ENCODE assay signal across 11 cellular contexts in the genomic region with DNA sequence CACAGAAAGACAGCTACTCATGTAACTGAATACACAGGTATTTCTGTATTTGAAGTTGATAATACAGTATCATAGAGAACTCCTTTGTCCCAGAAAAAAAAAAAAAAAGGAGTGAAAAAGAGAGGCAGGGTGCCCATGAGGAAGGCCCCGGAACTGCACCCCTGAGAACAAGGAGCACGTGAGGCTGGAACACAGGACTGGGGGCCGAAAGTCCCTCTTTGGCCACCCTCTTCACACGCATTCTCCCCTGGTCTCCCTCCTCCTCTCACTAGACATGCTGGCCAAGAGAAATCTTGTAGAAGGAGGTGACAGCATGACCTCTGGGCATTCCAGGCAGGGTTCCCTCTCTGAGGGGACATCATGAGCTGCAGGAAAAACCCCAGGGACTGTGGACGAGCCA.
DNase-seq lines count a peak whose midpoint lies in the region; ATAC-seq, FAIRE-seq and TF ChIP-seq lines count a peak whose summit lies in the region.
"Had no signal": no experiment of that assay in that cellular context is flagged by ENCODE, and none has a peak within 500 bp of the region (broad histone marks: within the 10 kb centered on the region; RNA-seq: fewer than 3 reads in every experiment).

No MANE protein-coding gene starts in this region.

- H3K27me3 Mint-ChIP-seq in CD8-positive, alpha-beta memory T cell: peaks cover 0 to 1% of the 10 kb centered on the region in 2 donors

- no peaks in the 10 kb centered on the region for H3K4me1 ChIP-seq in CD8-positive, alpha-beta memory T cell (ENCODE audit: insufficient read depth, low read length)
- H3K4me1 ChIP-seq: pancreas had no signal

- peaks cover 0 to 2% (median 0%) of the 10 kb centered on the region in 5 donors for H3K9me3 Mint-ChIP-seq in CD8-positive, alpha-beta memory T cell

- H3K36me3 ChIP-seq in CD8-positive, alpha-beta memory T cell (ENCODE audit: insufficient read depth, low read length): peaks cover 67% of the 10 kb centered on the region
- H3K36me3 ChIP-seq in neural cell (ENCODE audit: insufficient read depth, low read length): no peaks in the 10 kb centered on the region
- H3K36me3 ChIP-seq: pancreas had no signal

- no peaks in the 10 kb centered on the region for H4K20me1 ChIP-seq in neural cell (ENCODE audit: insufficient read depth)

- H3K4me1 Mint-ChIP-seq in CD8-positive, alpha-beta memory T cell: peaks cover 23 to 45% (median 25%) of the 10 kb centered on the region in 3 donors

- H3K27me3 ChIP-seq in CD8-positive, alpha-beta memory T cell (ENCODE audit: insufficient read depth, low read length, poor library complexity, severe bottlenecking): no peaks in the 10 kb centered on the region
- no peaks in the 10 kb centered on the region for H3K27me3 ChIP-seq in neural cell (ENCODE audit: insufficient read depth, low read depth, low read length)
- H3K27me3 ChIP-seq: pancreas had no signal

- no peak for FAIRE-seq in GM12891 (lab: Jason Lieb, UNC)
- FAIRE-seq: pancreas had no signal

- DNase-seq in CD8-positive, alpha-beta memory T cell: no peak
- DNase-seq in RWPE1 (ENCODE audit: low spot score): no peak
- no peak for DNase-seq in fibroblast of mammary gland (ENCODE audit: low read depth)
- DNase-seq in NCI-H748 (lab: John Stamatoyannopoulos, UW; ENCODE audit: unreplicated experiment): no peak
- no peak for DNase-seq in GM12891 (ENCODE audit: insufficient read length, low spot score)
- DNase-seq in 8988T: no peak
- DNase-seq: activated gamma-delta T cell, NCI-H2081 treated with DMSO at 0.1 percent for 48 hours, pancreas had no signal

- H3K27ac ChIP-seq in CD8-positive, alpha-beta memory T cell (ENCODE audit: low read depth, low read length): no peak overlapping the region
- no peak overlapping the region for H3K27ac ChIP-seq in RWPE1
- peak overlapping the region; percentile 83 for H3K27ac ChIP-seq in neural cell (ENCODE audit: low read length)
- H3K27ac ChIP-seq: pancreas had no signal

- no peak for ATAC-seq in GM19463 (IDR thresholded peaks at IDR 0.05; ENCODE audit: unreplicated experiment)

- peak overlapping the region in 7 of 8 donors; percentile 21 to 95 (median 70) for H3K27ac Mint-ChIP-seq in CD8-positive, alpha-beta memory T cell

- TF ChIP-seq POLR2A in GM12891 (IDR thresholded peaks at IDR 0.05; ENCODE audit: low read depth, low read length): no peak

- no peak for TF ChIP-seq EP300 in neural cell (conservative IDR thresholded peaks at IDR 0.05; ENCODE audit: poor library complexity, severe bottlenecking)

- CTCF ChIA-PET in CD8-positive, alpha-beta memory T cell (lab: Charles Lee): interaction anchor here (1.0 kb wide), 1 partner anchor 10 kb away, joined by 3 read pairs; no protein-coding TSS in a partner anchor
- CTCF ChIA-PET in RWPE1 (lab: Yijun Ruan, JAX): interaction anchor here (0.6 to 1.0 kb wide), 2 partner anchors 42 to 1126 kb away, joined by 3 read pairs; no protein-coding TSS in a partner anchor

- no peak for TF ChIP-seq RAD21 in neural cell (conservative IDR thresholded peaks at IDR 0.05)

- POLR2A ChIA-PET in CD8-positive, alpha-beta memory T cell (lab: Charles Lee): interaction anchor here (0.6 kb wide), 1 partner anchor 76 kb away, joined by 5 read pairs; no protein-coding TSS in a partner anchor
- POLR2A ChIA-PET in RWPE1 (lab: Yijun Ruan, JAX; ENCODE audit: low non-redundant PET): no interaction called here

- no peaks in the 10 kb centered on the region for H3K79me2 ChIP-seq in neural cell (replicated peaks; ENCODE audit: insufficient read depth, low read length)

- H3K4me3 Mint-ChIP-seq in CD8-positive, alpha-beta memory T cell: no peak overlapping the region

- peaks cover 3 to 93% (median 46%) of the 10 kb centered on the region in 3 donors for H3K36me3 Mint-ChIP-seq in CD8-positive, alpha-beta memory T cell

- peak overlapping the region; percentile 50 for H3K9ac ChIP-seq in neural cell (ENCODE audit: low read length)

- peaks cover 8% of the 10 kb centered on the region for H3F3A ChIP-seq in neural cell (ENCODE audit: insufficient read depth, low read length, poor library complexity, severe bottlenecking)

- no peaks in the 10 kb centered on the region for H3K9me3 ChIP-seq in CD8-positive, alpha-beta memory T cell (ENCODE audit: low read length)
- H3K9me3 ChIP-seq in neural cell (ENCODE audit: low read length): no peaks in the 10 kb centered on the region
- H3K9me3 ChIP-seq: pancreas had no signal

- no peak overlapping the region for H2AFZ ChIP-seq in neural cell (ENCODE audit: low read depth, low read length)

- TF ChIP-seq CTCF in RWPE1 (conservative IDR thresholded peaks at IDR 0.05; ENCODE audit: low read depth) (0 out of 2 replicates have a peak, but pooled peaks have one; percentile 13), fibroblast of mammary gland (conservative IDR thresholded peaks at IDR 0.05; ENCODE audit: control insufficient read depth, insufficient read depth, low read depth, low read length) (peak; percentile 20), neural cell (IDR thresholded peaks at IDR 0.05; ENCODE audit: poor library complexity, severe bottlenecking) (peak; percentile 66)

- peak overlapping the region; percentile 0 for H3K4me2 ChIP-seq in neural cell (ENCODE audit: low read length)

- no peaks in the 10 kb centered on the region for H3K9me2 ChIP-seq in neural cell (ENCODE audit: insufficient read depth, low read length)

- no peak overlapping the region for H3K4me3 ChIP-seq in CD8-positive, alpha-beta memory T cell (ENCODE audit: low read length)
- H3K4me3 ChIP-seq in fibroblast of mammary gland (ENCODE audit: control insufficient read depth, low read depth, low read length) (no peak overlapping the region), neural cell (ENCODE audit: low read length) (peak overlapping the region; percentile 16)
- H3K4me3 ChIP-seq: pancreas had no signal

TF ChIP-seq in neural cell, 6 proteins besides CTCF, POLR2A, EP300 and RAD21 (continues in another document):
- TF ChIP-seq SMC3 (conservative IDR thresholded peaks at IDR 0.05; ENCODE audit: poor library complexity): no peak
- TF ChIP-seq MXI1 (conservative IDR thresholded peaks at IDR 0.05; ENCODE audit: poor library complexity, severe bottlenecking): no peak
- no peak for TF ChIP-seq EZH2 (IDR thresholded peaks at IDR 0.05; ENCODE audit: borderline replicate concordance, insufficient read depth, low read length, poor library complexity, severe bottlenecking)
- TF ChIP-seq, protein P1, sequence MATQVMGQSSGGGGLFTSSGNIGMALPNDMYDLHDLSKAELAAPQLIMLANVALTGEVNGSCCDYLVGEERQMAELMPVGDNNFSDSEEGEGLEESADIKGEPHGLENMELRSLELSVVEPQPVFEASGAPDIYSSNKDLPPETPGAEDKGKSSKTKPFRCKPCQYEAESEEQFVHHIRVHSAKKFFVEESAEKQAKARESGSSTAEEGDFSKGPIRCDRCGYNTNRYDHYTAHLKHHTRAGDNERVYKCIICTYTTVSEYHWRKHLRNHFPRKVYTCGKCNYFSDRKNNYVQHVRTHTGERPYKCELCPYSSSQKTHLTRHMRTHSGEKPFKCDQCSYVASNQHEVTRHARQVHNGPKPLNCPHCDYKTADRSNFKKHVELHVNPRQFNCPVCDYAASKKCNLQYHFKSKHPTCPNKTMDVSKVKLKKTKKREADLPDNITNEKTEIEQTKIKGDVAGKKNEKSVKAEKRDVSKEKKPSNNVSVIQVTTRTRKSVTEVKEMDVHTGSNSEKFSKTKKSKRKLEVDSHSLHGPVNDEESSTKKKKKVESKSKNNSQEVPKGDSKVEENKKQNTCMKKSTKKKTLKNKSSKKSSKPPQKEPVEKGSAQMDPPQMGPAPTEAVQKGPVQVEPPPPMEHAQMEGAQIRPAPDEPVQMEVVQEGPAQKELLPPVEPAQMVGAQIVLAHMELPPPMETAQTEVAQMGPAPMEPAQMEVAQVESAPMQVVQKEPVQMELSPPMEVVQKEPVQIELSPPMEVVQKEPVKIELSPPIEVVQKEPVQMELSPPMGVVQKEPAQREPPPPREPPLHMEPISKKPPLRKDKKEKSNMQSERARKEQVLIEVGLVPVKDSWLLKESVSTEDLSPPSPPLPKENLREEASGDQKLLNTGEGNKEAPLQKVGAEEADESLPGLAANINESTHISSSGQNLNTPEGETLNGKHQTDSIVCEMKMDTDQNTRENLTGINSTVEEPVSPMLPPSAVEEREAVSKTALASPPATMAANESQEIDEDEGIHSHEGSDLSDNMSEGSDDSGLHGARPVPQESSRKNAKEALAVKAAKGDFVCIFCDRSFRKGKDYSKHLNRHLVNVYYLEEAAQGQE (IDR thresholded peaks at IDR 0.05; ENCODE audit: borderline replicate concordance): no peak
- no peak for TF ChIP-seq POLR2AphosphoS5 (IDR thresholded peaks at IDR 0.05)

TF ChIP-seq in GM12891, 5 proteins besides CTCF, POLR2A, EP300 and RAD21:
- TF ChIP-seq POLR2AphosphoS5 (IDR thresholded peaks at IDR 0.05; ENCODE audit: low read depth, low read length): no peak
- no peak for TF ChIP-seq SPI1 (IDR thresholded peaks at IDR 0.05; ENCODE audit: low read depth, low read length)
- TF ChIP-seq TAF1 (IDR thresholded peaks at IDR 0.05; ENCODE audit: low read depth, low read length): no peak
- TF ChIP-seq POU2F2 (IDR thresholded peaks at IDR 0.05; ENCODE audit: low read depth, low read length): no peak
- no peak for TF ChIP-seq PAX5 (IDR thresholded peaks at IDR 0.05; ENCODE audit: insufficient read depth, low read length, severe bottlenecking)

Comparison
In these comparisons a context has a peak if more than half of its experiments do, and no peak if none do; other contexts are left out.
1. CTCF ChIP-seq: peak in every context shown above with its lines; median percentile 66 in neural cell; 20 in fibroblast of mammary gland; 13 in RWPE1.